ENCODE assay signal across 31 cellular contexts in genomic region chr4:90024519-90024918, GRCh38.
"Had no signal": no experiment of that assay in that cellular context is flagged by ENCODE, and none has a peak within 500 bp of the region (broad histone marks: within the 10 kb centered on the region; RNA-seq: fewer than 3 reads in every experiment).

No MANE protein-coding gene starts in this region.

- ATAC-seq: activated CD4-positive, alpha-beta T cell treated with anti-CD3 and anti-CD28 coated beads for 36 hours; activated CD4-positive, CD25-positive, alpha-beta regulatory T cell treated with anti-CD3 and anti-CD28 coated beads, Interleukin-2, amount 50 U/mL, for 24 hours; activated CD8-positive, alpha-beta memory T cell treated with anti-CD3 and anti-CD28 coated beads, Interleukin-2, amount 10 ng/mL, durations not matched to agents 7 days and 5 days; activated CD8-positive, alpha-beta T cell treated with anti-CD3 and anti-CD28 coated beads, Interleukin-2, amount 10 ng/mL, durations not matched to agents 7 days and 5 days; activated naive CD8-positive, alpha-beta T cell treated with anti-CD3 and anti-CD28 coated beads, Interleukin-2, amount 50 U/mL, for 24 hours; WTC11 had no signal

- H3K4me3 ChIP-seq: ascending aorta, cardiac muscle cell had no signal

- H3K4me1 ChIP-seq: ascending aorta had no signal

- H3K27me3 ChIP-seq: ascending aorta, cardiac muscle cell had no signal

- H3K36me3 ChIP-seq: ascending aorta, cardiac muscle cell, WERI-Rb-1 had no signal

- H3K9me3 ChIP-seq: ascending aorta had no signal

- DNase-seq: activated CD4-positive, alpha-beta memory T cell treated with anti-CD3 and anti-CD28 coated beads, Interleukin-2, amount 10 ng/mL, durations not matched to agents 7 days and 5 days; activated CD4-positive, alpha-beta T cell treated with anti-CD3 and anti-CD28 coated beads for 1 hour; activated CD4-positive, alpha-beta T cell treated with anti-CD3 and anti-CD28 coated beads for 36 hours; activated CD4-positive, alpha-beta T cell treated with anti-CD3 and anti-CD28 coated beads for 48 hours; activated CD4-positive, alpha-beta T cell treated with anti-CD3 and anti-CD28 coated beads, Interleukin-2, amount 10 ng/mL, durations not matched to agents 7 days and 5 days; activated CD4-positive, alpha-beta T cell treated with anti-CD3 and anti-CD28 coated beads, Interleukin-2, amount 50 U/mL, for 48 hours; activated CD4-positive, CD25-positive, alpha-beta regulatory T cell; activated CD8-positive, alpha-beta memory T cell treated with anti-CD3 and anti-CD28 coated beads for 24 hours; activated CD8-positive, alpha-beta memory T cell treated with anti-CD3 and anti-CD28 coated beads, Interleukin-2, amount 10 ng/mL, durations not matched to agents 7 days and 5 days; activated CD8-positive, alpha-beta memory T cell treated with anti-CD3 and anti-CD28 coated beads, Interleukin-2, amount 50 U/mL, for 48 hours; activated CD8-positive, alpha-beta T cell treated with anti-CD3 and anti-CD28 coated beads, Interleukin-2, amount 10 ng/mL, durations not matched to agents 7 days and 5 days; activated effector memory CD4-positive, alpha-beta T cell treated with Interleukin-2 at 50 U/mL for 16 hours; activated gamma-delta T cell; activated naive CD4-positive, alpha-beta T cell treated with anti-CD3 and anti-CD28 coated beads, Interleukin-2, amount 10 ng/mL, durations not matched to agents 7 days and 5 days; activated naive CD4-positive, alpha-beta T cell treated with Interleukin-2 at 50 U/mL for 16 hours; activated naive CD8-positive, alpha-beta T cell treated with anti-CD3 and anti-CD28 coated beads, Interleukin-2, amount 10 ng/mL, durations not matched to agents 7 days and 5 days; activated naive CD8-positive, alpha-beta T cell treated with anti-CD3 and anti-CD28 coated beads, Interleukin-2, amount 50 U/mL, for 24 hours; activated T-cell treated with anti-CD3 and anti-CD28 coated beads, Interleukin-2, amount 50 U/mL, for 24 hours; activated T-cell treated with anti-CD3 and anti-CD28 coated beads, Interleukin-2, amount 50 U/mL, for 48 hours; amygdala; anterior cingulate cortex; caudate nucleus; T-helper 2 cell; T-helper 9 cell; WERI-Rb-1 had no signal

- H3K27ac ChIP-seq: ascending aorta, cardiac muscle cell, WERI-Rb-1 had no signal

- FAIRE-seq: bronchial epithelial cell, colon had no signal
